ENCODE assay signal across 34 cellular contexts in genomic region chr16:86640265-86640843, GRCh38.
"Had no signal": no experiment of that assay in that cellular context is flagged by ENCODE, and none has a peak within 500 bp of the region (broad histone marks: within the 10 kb centered on the region; RNA-seq: fewer than 3 reads in every experiment).

No MANE protein-coding gene starts in this region.

- H3K27me3 ChIP-seq: brain microvascular endothelial cell, Peyer's patch, SJCRH30 had no signal

- DNase-seq: activated CD4-positive, alpha-beta T cell treated with anti-CD3 and anti-CD28 coated beads for 1 hour; activated CD4-positive, alpha-beta T cell treated with anti-CD3 and anti-CD28 coated beads, Interleukin-2, amount 10 ng/mL, durations not matched to agents 24 days and 14 days; activated CD4-positive, alpha-beta T cell treated with anti-CD3 and anti-CD28 coated beads, Interleukin-2, amount 50 U/mL, for 4 hours; activated CD4-positive, CD25-positive, alpha-beta regulatory T cell; activated CD8-positive, alpha-beta T cell treated with anti-CD3 and anti-CD28 coated beads for 36 hours; activated effector memory CD4-positive, alpha-beta T cell treated with anti-CD3 and anti-CD28 coated beads, Interleukin-2, amount 50 U/mL, for 16 hours; activated naive CD4-positive, alpha-beta T cell; activated naive CD4-positive, alpha-beta T cell treated with anti-CD3 and anti-CD28 coated beads, Interleukin-2, amount 50 U/mL, for 16 hours; activated naive CD8-positive, alpha-beta T cell treated with anti-CD3 and anti-CD28 coated beads for 36 hours; activated T-cell treated with anti-CD3 and anti-CD28 coated beads, Interleukin-2, amount 50 U/mL, for 1 hour; activated T-cell treated with anti-CD3 and anti-CD28 coated beads, Interleukin-2, amount 50 U/mL, for 72 hours; amniotic stem cell; aorta; brain microvascular endothelial cell; caudate nucleus; MM.1S; MV-4-11; NCI-H1092; NCI-H1436 treated with DMSO at 0.1 percent for 48 hours; NCI-H1694 treated with DMSO at 0.1 percent for 48 hours; NCI-H2029; NCI-H345; NCI-H524 treated with DMSO at 0.1 percent for 48 hours; NK-92 treated with Interleukin-12 subunit alpha and Interleukin-12 subunit beta, amount 100 ng/mL, for 24 hours; PC-3; RPMI8226; SHP77; SJCRH30; T1000; WERI-Rb-1 had no signal

- H3K4me1 ChIP-seq: Peyer's patch had no signal

- H3K4me2 ChIP-seq: KMS-11 had no signal

- H3K27ac ChIP-seq: brain microvascular endothelial cell, KMS-11, Peyer's patch, SJCRH30, SK-N-MC, WERI-Rb-1 had no signal

- H3K4me3 ChIP-seq: Peyer's patch, SJCRH30, SK-N-MC had no signal

- H3K9ac ChIP-seq: KMS-11 had no signal

- H3K36me3 ChIP-seq: brain microvascular endothelial cell, Peyer's patch, SJCRH30, WERI-Rb-1 had no signal

- ATAC-seq: activated CD8-positive, alpha-beta T cell treated with anti-CD3 and anti-CD28 coated beads for 36 hours; activated T-cell treated with anti-CD3 and anti-CD28 coated beads, Interleukin-2, amount 50 U/mL, for 72 hours; activated T-helper 17 cell treated with anti-CD3 and anti-CD28 coated beads, Interleukin-2, amount 50 U/mL, for 72 hours; PC-3 had no signal

- H3K9me3 ChIP-seq: Peyer's patch, SJCRH30 had no signal
